18 cellular contexts compared by ENCODE assay signal in genomic region chr11:85114786-85115185, GRCh38.
DNase-seq lines count a peak whose midpoint lies in the region; ATAC-seq and TF ChIP-seq lines count a peak whose summit lies in the region.
"Had no signal": no experiment of that assay in that cellular context is flagged by ENCODE, and none has a peak within 500 bp of the region (broad histone marks: within the 10 kb centered on the region; RNA-seq: fewer than 3 reads in every experiment).

No MANE protein-coding gene starts in this region.

- no peaks in the 10 kb centered on the region for H3K27me3 ChIP-seq in adipocyte (replicated peaks; ENCODE audit: control insufficient read depth, insufficient read depth, low read length)
- H3K27me3 ChIP-seq: SJCRH30 had no signal

- no peaks in the 10 kb centered on the region for H3K9me3 ChIP-seq in adipocyte (ENCODE audit: control insufficient read depth, low read length)
- H3K9me3 ChIP-seq: SJCRH30 had no signal

- intact Hi-C loops in Right ventricle myocardium inferior (cut with DNase I), result no loop called here

- H3K9ac ChIP-seq in adipocyte (ENCODE audit: low read length), result no peak overlapping the region

- DNase-seq in HS-5 (ENCODE audit: low read depth) (peak; percentile 28), adipocyte (ENCODE audit: low read depth) (peak; percentile 31), fibroblast of mammary gland (ENCODE audit: low read depth) (peak; percentile 3), NCI-H748 treated with DMSO at 0.1 percent for 48 hours (lab: John Stamatoyannopoulos, UW) (no peak), Right ventricle myocardium inferior (ENCODE audit: missing footprints) (no peak), omental fat pad (ENCODE audit: low spot score) (no peak)
- DNase-seq: ACHN, COR-L47, GF-D8, KBM-7, NCI-H1105 treated with DMSO at 0.1 percent for 48 hours, NCI-H1694, NCI-H524 had no signal

- ATAC-seq in Right ventricle myocardium inferior, result no peak
- ATAC-seq in GM18519 (IDR thresholded peaks at IDR 0.05; ENCODE audit: low FRiP score, unreplicated experiment), result no peak
- ATAC-seq in omental fat pad (ENCODE audit: low FRiP score), result no peak
- ATAC-seq: GM23338, HCT116 had no signal

- no peaks in the 10 kb centered on the region for H3K4me1 ChIP-seq in adipocyte (ENCODE audit: control insufficient read depth, insufficient read depth, low read length)
- H3K4me1 ChIP-seq: SJCRH30 had no signal

- no peak for TF ChIP-seq CTCF in fibroblast of mammary gland (conservative IDR thresholded peaks at IDR 0.05; ENCODE audit: control insufficient read depth, insufficient read depth, low read depth, low read length)
- TF ChIP-seq CTCF in omental fat pad (IDR thresholded peaks at IDR 0.05), result no peak

- H3K36me3 ChIP-seq in adipocyte (ENCODE audit: control insufficient read depth, insufficient read depth, low read length, severe bottlenecking), result no peaks in the 10 kb centered on the region
- H3K36me3 ChIP-seq: SJCRH30 had no signal

- H3K4me3 ChIP-seq in adipocyte (ENCODE audit: low read length) (no peak overlapping the region), fibroblast of mammary gland (ENCODE audit: control insufficient read depth, low read depth, low read length) (no peak overlapping the region)
- H3K4me3 ChIP-seq: GM23338, PC-9, SJCRH30 had no signal

Comparison
In these comparisons a context has a peak if more than half of its experiments do, and no peak if none do; other contexts are left out.
1. DNase-seq: peak in HS-5 (single experiment), adipocyte (single experiment) and fibroblast of mammary gland (single experiment); none in NCI-H748 treated with DMSO at 0.1 percent for 48 hours (single experiment), Right ventricle myocardium inferior (single experiment) and omental fat pad (single experiment).